In genomic region chr21:46634966-46635323, GRCh38 we compare ENCODE assay signal across 1 cellular context.
TF ChIP-seq lines count a peak whose summit lies in the region.

No MANE protein-coding gene starts in this region.

TF ChIP-seq in K562, 482 proteins besides CTCF, POLR2A, EP300 and RAD21 (continued from another document):
- TF ChIP-seq NKRF (IDR thresholded peaks at IDR 0.05; ENCODE audit: borderline replicate concordance) (peak; percentile 66; the same call in 1 of the 2 replicates), PREB (CRISPR knock-in tag; IDR thresholded peaks at IDR 0.05) (no peak), MBD1 (CRISPR knock-in tag; IDR thresholded peaks at IDR 0.05) (no peak), SP1 (CRISPR knock-in tag; IDR thresholded peaks at IDR 0.05) (no peak), ZNF384 (IDR thresholded peaks at IDR 0.05; ENCODE audit: low read depth, low read length) (peak; percentile 33; the same call in 1 of the 2 replicates), HIVEP1 (CRISPR knock-in tag; IDR thresholded peaks at IDR 0.05) (no peak), ZNF277 (CRISPR knock-in tag; IDR thresholded peaks at IDR 0.05; ENCODE audit: borderline replicate concordance) (no peak), ZNF232 (CRISPR knock-in tag; IDR thresholded peaks at IDR 0.05) (no peak), NEUROD1 (IDR thresholded peaks at IDR 0.05; ENCODE audit: borderline replicate concordance, low read depth, low read length, partially characterized antibody) (no peak), ZNF324 (CRISPR knock-in tag; IDR thresholded peaks at IDR 0.05) (no peak), ZNF134 (CRISPR knock-in tag; conservative IDR thresholded peaks at IDR 0.05) (no peak), E2F5 (CRISPR knock-in tag; IDR thresholded peaks at IDR 0.05) (no peak), TSHZ1 (CRISPR knock-in tag; IDR thresholded peaks at IDR 0.05) (no peak), TBP (optimal IDR thresholded peaks at IDR 0.05; ENCODE audit: low read depth, low read length) (peak; percentile 65), ZNF75A (CRISPR knock-in tag; IDR thresholded peaks at IDR 0.05) (no peak), HNRNPLL (IDR thresholded peaks at IDR 0.05; ENCODE audit: low read depth, low read length, poor library complexity, severe bottlenecking) (peak; percentile 88), ETV5 (CRISPR knock-in tag; IDR thresholded peaks at IDR 0.05; ENCODE audit: low read depth) (peak; percentile 25; the same call in 1 of the 2 replicates), CLOCK (CRISPR knock-in tag; IDR thresholded peaks at IDR 0.05; ENCODE audit: borderline replicate concordance) (no peak), IRF9 (tag; IDR thresholded peaks at IDR 0.05) (no peak), SREBF2 (CRISPR knock-in tag; IDR thresholded peaks at IDR 0.05) (no peak), GATAD2B (IDR thresholded peaks at IDR 0.05; ENCODE audit: borderline replicate concordance) (no peak), RBM39 (optimal IDR thresholded peaks at IDR 0.05; ENCODE audit: low read depth, low read length) (peak; percentile 58), NFATC3 (IDR thresholded peaks at IDR 0.05) (no peak), ETV1 (tag; conservative IDR thresholded peaks at IDR 0.05; ENCODE audit: low read depth) (peak; percentile 45; the same call in 1 of the 2 replicates), ATF4 (CRISPR knock-in tag; IDR thresholded peaks at IDR 0.05) (peak; percentile 5; the same call in 1 of the 2 replicates), ZNF311 (CRISPR knock-in tag; IDR thresholded peaks at IDR 0.05) (0 out of 2 replicates have a peak, but pooled peaks have one; percentile 25), ZNF140 (CRISPR knock-in tag; IDR thresholded peaks at IDR 0.05) (no peak), ZNF133 (CRISPR knock-in tag; IDR thresholded peaks at IDR 0.05) (no peak), ZNF274 (IDR thresholded peaks at IDR 0.05; ENCODE audit: borderline replicate concordance, low read depth, low read length) (no peak), FIP1L1 (IDR thresholded peaks at IDR 0.05; ENCODE audit: low read depth, low read length, poor library complexity, severe bottlenecking) (no peak), NR4A1 (CRISPR knock-in tag; IDR thresholded peaks at IDR 0.05) (no peak), NR4A1 (tag; IDR thresholded peaks at IDR 0.05) (no peak)
TF ChIP-seq in K562: peak in this region for 67.
